In genomic region chr6:31736026-31736767, GRCh38 we compare ENCODE assay signal across 8 cellular contexts. TPM values are rescaled to one million over a fixed set of nuclear protein-coding genes. Genes with fewer than 3 reads are reported as not detected.
DNase-seq lines count a peak whose midpoint lies in the region; ATAC-seq and TF ChIP-seq lines count a peak whose summit lies in the region.

TSS of gene CLIC1 (minus strand) at chr6:31736530. CDS start at chr6:31736300, 230 bp downstream.

- H3K36me3 ChIP-seq in HAP-1 (replicated peaks): peaks cover 40% of the 10 kb centered on the region

- H3K4me3 Mint-ChIP-seq in chondrocyte (ENCODE audit: unreplicated experiment): peak within 1 kb of the TSS; percentile 100

- DNase-seq in CD1c-positive myeloid dendritic cell (ENCODE audit: extremely low spot score): peak; percentile 82
- peak; percentile 82 to 90 for DNase-seq in HAP-1 (ENCODE audit: low spot score in 2 of 2)
- peak; percentile 47 for DNase-seq in NCI-H446 treated with DMSO at 0.1 percent for 48 hours (lab: John Stamatoyannopoulos, UW)
- DNase-seq in activated CD4-positive, alpha-beta T cell treated with anti-CD3 and anti-CD28 coated beads for 24 hours (ENCODE audit: low read depth in 2 of 2): peak; percentile 67 to 76
- DNase-seq in chondrocyte (ENCODE audit: low spot score): no peak
- peak; percentile 92 for DNase-seq in kidney tubule cell (ENCODE audit: low spot score)
- DNase-seq in stimulated activated CD4-positive, alpha-beta T cell treated with anti-CD3 and anti-CD28 coated beads, Interleukin-2, amount 100 ng/mL, for 24 hours: peak; percentile 82 to 87

- ATAC-seq in GM19455 (IDR thresholded peaks at IDR 0.05; ENCODE audit: unreplicated experiment): no peak

- no peaks in the 10 kb centered on the region for H3K9me3 ChIP-seq in HAP-1

- peaks cover 64% of the 10 kb centered on the region for H3K4me1 Mint-ChIP-seq in chondrocyte (ENCODE audit: low read depth)

- peak within 1 kb of the TSS; percentile 62 for H3K4me3 ChIP-seq in HAP-1

- TF ChIP-seq CTCF in chondrocyte (IDR thresholded peaks at IDR 0.05): no peak

- no peaks in the 10 kb centered on the region for H3K27me3 ChIP-seq in HAP-1 (ENCODE audit: low read depth)

- H3K27me3 Mint-ChIP-seq in chondrocyte (ENCODE audit: low read depth): no peaks in the 10 kb centered on the region

- peak within 1 kb of the TSS; percentile 97 for H3K27ac Mint-ChIP-seq in chondrocyte (ENCODE audit: unreplicated experiment)

- in situ Hi-C loops in HAP-1 (cut with MboI; ENCODE audit: low sequenced_read_pairs): loop anchor here (5.0 kb wide), 1 partner anchor 96 kb away; no protein-coding TSS in a partner anchor

- peaks cover 42% of the 10 kb centered on the region for H3K4me1 ChIP-seq in HAP-1

- H3K36me3 Mint-ChIP-seq in chondrocyte (ENCODE audit: low read depth): peaks cover 23% of the 10 kb centered on the region

- H3K9me3 Mint-ChIP-seq in chondrocyte (ENCODE audit: low read depth): no peaks in the 10 kb centered on the region

RNA-seq across cellular contexts. Expression of gene CLIC1, which starts in this region (rescaled TPM):
- total RNA-seq in chondrocyte: 256 to 328 TPM (median 317 TPM) in 3 replicates
